In the genomic region with DNA sequence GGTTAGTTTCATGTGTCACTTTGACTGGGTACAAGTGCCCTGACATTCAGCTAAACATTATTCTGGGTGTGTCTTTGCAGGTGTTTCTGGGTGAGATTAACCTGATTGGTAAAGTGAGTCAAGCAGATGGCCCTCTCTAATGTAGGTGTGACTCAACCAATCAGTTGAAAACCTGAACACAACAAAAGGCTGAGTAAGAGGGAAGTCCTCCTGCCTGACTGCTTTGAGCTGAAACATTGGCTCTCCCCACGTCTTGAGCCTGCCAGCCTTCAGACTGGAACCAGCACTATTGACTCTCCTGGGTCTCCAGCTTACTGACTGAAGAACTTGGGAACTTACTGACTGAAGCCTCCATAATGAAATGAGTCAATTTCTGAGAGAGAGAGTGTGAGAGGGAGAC, we compare ENCODE assay signal across 30 cellular contexts.
"Had no signal": no experiment of that assay in that cellular context is flagged by ENCODE, and none has a peak within 500 bp of the region (broad histone marks: within the 10 kb centered on the region; RNA-seq: fewer than 3 reads in every experiment).

No MANE protein-coding gene starts in this region.

- H3K27ac ChIP-seq: adrenal gland, body of pancreas, cardiac muscle cell, colonic mucosa, gastrocnemius medialis, VCaP had no signal

- DNase-seq: activated CD4-positive, alpha-beta memory T cell treated with anti-CD3 and anti-CD28 coated beads, Interleukin-2, amount 10 ng/mL, durations not matched to agents 7 days and 5 days; activated CD4-positive, alpha-beta T cell treated with anti-CD3 and anti-CD28 coated beads for 1 hour; activated CD4-positive, alpha-beta T cell treated with anti-CD3 and anti-CD28 coated beads for 4 hours; activated CD4-positive, alpha-beta T cell treated with anti-CD3 and anti-CD28 coated beads, Interleukin-2, amount 10 ng/mL, durations not matched to agents 7 days and 5 days; activated CD4-positive, alpha-beta T cell treated with anti-CD3 and anti-CD28 coated beads, Interleukin-2, amount 50 U/mL, for 4 hours; activated CD8-positive, alpha-beta memory T cell treated with anti-CD3 and anti-CD28 coated beads, Interleukin-2, amount 50 U/mL, for 48 hours; activated gamma-delta T cell; activated naive CD4-positive, alpha-beta T cell; activated naive CD8-positive, alpha-beta T cell treated with anti-CD3 and anti-CD28 coated beads for 36 hours; activated naive CD8-positive, alpha-beta T cell treated with anti-CD3 and anti-CD28 coated beads, Interleukin-2, amount 50 U/mL, for 24 hours; activated T-cell treated with anti-CD3 and anti-CD28 coated beads for 4 hours; activated T-cell treated with anti-CD3 and anti-CD28 coated beads, Interleukin-2, amount 50 U/mL, for 24 hours; activated T-cell treated with anti-CD3 and anti-CD28 coated beads, Interleukin-2, amount 50 U/mL, for 72 hours; adrenal gland; amygdala; aorta; body of pancreas; central memory CD4-positive, alpha-beta T cell; cerebellar nuclear complex; colonic mucosa; effector CD8-positive, alpha-beta T cell; erythroblast; foreskin fibroblast; gastrocnemius medialis; glutamatergic neuron; T-helper 2 cell had no signal

- H3K4me1 ChIP-seq: adrenal gland, body of pancreas, colonic mucosa, gastrocnemius medialis had no signal

- H3K36me3 ChIP-seq: adrenal gland, cardiac muscle cell, colonic mucosa, gastrocnemius medialis had no signal

- H3K4me3 ChIP-seq: adrenal gland, body of pancreas, cardiac muscle cell, colonic mucosa, gastrocnemius medialis had no signal

- H3K9me3 Mint-ChIP-seq: activated CD4-positive, alpha-beta memory T cell treated with anti-CD3 and anti-CD28 coated beads, Interleukin-2, amount 10 ng/mL, durations not matched to agents 7 days and 5 days; activated CD4-positive, alpha-beta T cell treated with anti-CD3 and anti-CD28 coated beads, Interleukin-2, amount 10 ng/mL, durations not matched to agents 7 days and 5 days; activated naive CD4-positive, alpha-beta T cell treated with anti-CD3 and anti-CD28 coated beads, Interleukin-2, amount 50 U/mL, for 24 hours; activated T-cell treated with anti-CD3 and anti-CD28 coated beads, Interleukin-2, amount 50 U/mL, for 72 hours had no signal

- H3K9me3 ChIP-seq: adrenal gland, body of pancreas, colonic mucosa, gastrocnemius medialis had no signal

- H3K4me1 Mint-ChIP-seq: activated CD4-positive, alpha-beta memory T cell treated with anti-CD3 and anti-CD28 coated beads, Interleukin-2, amount 10 ng/mL, durations not matched to agents 7 days and 5 days; activated CD4-positive, alpha-beta T cell treated with anti-CD3 and anti-CD28 coated beads, Interleukin-2, amount 10 ng/mL, durations not matched to agents 7 days and 5 days; activated naive CD4-positive, alpha-beta T cell treated with anti-CD3 and anti-CD28 coated beads, Interleukin-2, amount 50 U/mL, for 24 hours; activated naive CD8-positive, alpha-beta T cell treated with anti-CD3 and anti-CD28 coated beads for 36 hours; activated naive CD8-positive, alpha-beta T cell treated with anti-CD3 and anti-CD28 coated beads, Interleukin-2, amount 50 U/mL, for 24 hours; WTC11 had no signal

- H3K27me3 ChIP-seq: adrenal gland, body of pancreas, cardiac muscle cell, colonic mucosa, gastrocnemius medialis had no signal

- H3K4me3 Mint-ChIP-seq: activated CD4-positive, alpha-beta memory T cell treated with anti-CD3 and anti-CD28 coated beads, Interleukin-2, amount 10 ng/mL, durations not matched to agents 7 days and 5 days; activated CD4-positive, alpha-beta T cell treated with anti-CD3 and anti-CD28 coated beads, Interleukin-2, amount 10 ng/mL, durations not matched to agents 7 days and 5 days; activated naive CD4-positive, alpha-beta T cell treated with anti-CD3 and anti-CD28 coated beads, Interleukin-2, amount 50 U/mL, for 24 hours; activated naive CD8-positive, alpha-beta T cell treated with anti-CD3 and anti-CD28 coated beads for 36 hours; activated naive CD8-positive, alpha-beta T cell treated with anti-CD3 and anti-CD28 coated beads, Interleukin-2, amount 50 U/mL, for 24 hours; activated T-cell treated with anti-CD3 and anti-CD28 coated beads, Interleukin-2, amount 50 U/mL, for 24 hours; activated T-cell treated with anti-CD3 and anti-CD28 coated beads, Interleukin-2, amount 50 U/mL, for 72 hours; WTC11 had no signal

- H3K27me3 Mint-ChIP-seq: activated naive CD4-positive, alpha-beta T cell treated with anti-CD3 and anti-CD28 coated beads, Interleukin-2, amount 50 U/mL, for 24 hours; activated naive CD8-positive, alpha-beta T cell treated with anti-CD3 and anti-CD28 coated beads for 36 hours; activated naive CD8-positive, alpha-beta T cell treated with anti-CD3 and anti-CD28 coated beads, Interleukin-2, amount 50 U/mL, for 24 hours; activated T-cell treated with anti-CD3 and anti-CD28 coated beads, Interleukin-2, amount 50 U/mL, for 24 hours had no signal

- H3K27ac Mint-ChIP-seq: activated CD4-positive, alpha-beta memory T cell treated with anti-CD3 and anti-CD28 coated beads, Interleukin-2, amount 10 ng/mL, durations not matched to agents 7 days and 5 days; activated CD4-positive, alpha-beta T cell treated with anti-CD3 and anti-CD28 coated beads, Interleukin-2, amount 10 ng/mL, durations not matched to agents 7 days and 5 days; activated naive CD4-positive, alpha-beta T cell treated with anti-CD3 and anti-CD28 coated beads, Interleukin-2, amount 50 U/mL, for 24 hours; activated naive CD8-positive, alpha-beta T cell treated with anti-CD3 and anti-CD28 coated beads for 36 hours; activated naive CD8-positive, alpha-beta T cell treated with anti-CD3 and anti-CD28 coated beads, Interleukin-2, amount 50 U/mL, for 24 hours; activated T-cell treated with anti-CD3 and anti-CD28 coated beads, Interleukin-2, amount 50 U/mL, for 24 hours; activated T-cell treated with anti-CD3 and anti-CD28 coated beads, Interleukin-2, amount 50 U/mL, for 72 hours; WTC11 had no signal

- H3K36me3 Mint-ChIP-seq: activated naive CD4-positive, alpha-beta T cell treated with anti-CD3 and anti-CD28 coated beads, Interleukin-2, amount 50 U/mL, for 24 hours; activated naive CD8-positive, alpha-beta T cell treated with anti-CD3 and anti-CD28 coated beads for 36 hours; WTC11 had no signal
